In genomic region chr17:4935650-4936049, GRCh38 we compare ENCODE assay signal across 23 cellular contexts. TPM values are rescaled to one million over a fixed set of nuclear protein-coding genes. Genes with fewer than 3 reads are reported as not detected.
DNase-seq lines count a peak whose midpoint lies in the region; ATAC-seq, FAIRE-seq and TF ChIP-seq lines count a peak whose summit lies in the region.
"Had no signal": no experiment of that assay in that cellular context is flagged by ENCODE, and none has a peak within 500 bp of the region (broad histone marks: within the 10 kb centered on the region; RNA-seq: fewer than 3 reads in every experiment).

No MANE protein-coding gene starts in this region.

- H3K9ac ChIP-seq in HepG2 (ENCODE audit: insufficient read depth, low read depth, low read length), result no peak overlapping the region
- H3K9ac ChIP-seq: GM23248 had no signal

- no peaks in the 10 kb centered on the region for H3K27me3 Mint-ChIP-seq in CD8-positive, alpha-beta T cell (ENCODE audit: low read depth)

- H3K4me2 ChIP-seq in HepG2 (ENCODE audit: low read depth, low read length), result no peak overlapping the region

- peaks cover 37% of the 10 kb centered on the region for H3K4me1 Mint-ChIP-seq in CD8-positive, alpha-beta T cell (ENCODE audit: low read depth)

- intact Hi-C loops in HepG2 (cut with micrococcal nuclease; ENCODE audit: unreplicated experiment) (no loop called here), right lobe of liver (cut with DNase I) (no loop called here)
- intact Hi-C loops in CD8-positive, alpha-beta T cell (cut with DNase I, micrococcal nuclease), result loop anchor here in 1 of 2 experiments (5.0 kb wide), 1 partner anchor 793 kb away; the partner anchor contains the start of genes CYB5D2 and ZZEF1

- H3K4me1 ChIP-seq in HepG2 (ENCODE audit: insufficient read depth, low read length) (peaks cover 22% of the 10 kb centered on the region), right lobe of liver (peaks cover 0 to 21% (median 9%) of the 10 kb centered on the region in 4 donors)
- peaks cover 27% of the 10 kb centered on the region for H3K4me1 ChIP-seq in CD8-positive, alpha-beta T cell (ENCODE audit: insufficient read depth, low read length)

- no TSS peak for BruUV-seq in HepG2 (replicated peaks; lab: Mats Ljungman, UMichigan)

- H3K9me3 ChIP-seq in HepG2 (ENCODE audit: low read length) (no peaks in the 10 kb centered on the region), right lobe of liver (no peaks in the 10 kb centered on the region)
- H3K9me3 ChIP-seq in CD8-positive, alpha-beta T cell (ENCODE audit: low read length), result no peaks in the 10 kb centered on the region
- H3K9me3 ChIP-seq: HAP-1, Peyer's patch had no signal

- TF ChIP-seq RAD21 in HepG2 (CRISPR knock-in tag; IDR thresholded peaks at IDR 0.05), result no peak

- H3K36me3 ChIP-seq in HepG2 (replicated peaks in 1 of 2; ENCODE audit: control insufficient read depth in 1 of 2, insufficient read depth in 2 of 2, low read length in 2 of 2) (peaks cover 0 to 13% of the 10 kb centered on the region in 2 experiments; a peak in 3 of 5 replicates), right lobe of liver (peaks cover 0 to 18% (median 2%) of the 10 kb centered on the region in 4 donors)
- peaks cover 4% of the 10 kb centered on the region for H3K36me3 ChIP-seq in CD8-positive, alpha-beta T cell (ENCODE audit: insufficient read depth, low read length)

- no peaks in the 10 kb centered on the region for H4K20me1 ChIP-seq in HepG2 (ENCODE audit: insufficient read depth, low read length)

- CTCF ChIA-PET in HepG2 (lab: Yijun Ruan, JAX; ENCODE audit: low intra/inter-chr PET ratio, low total read pairs), result interaction anchor here (2.0 kb wide), 1 partner anchor 27 kb away, joined by 10 read pairs; no protein-coding TSS in a partner anchor
- CTCF ChIA-PET in CD8-positive, alpha-beta T cell (lab: Charles Lee), result interaction anchor here (1.5 kb wide), 1 partner anchor 44 kb away, joined by 6 read pairs; no protein-coding TSS in a partner anchor

- TF ChIP-seq CTCF in HepG2 (CRISPR knock-in tag; IDR thresholded peaks at IDR 0.05) (no peak), right lobe of liver (IDR thresholded peaks at IDR 0.05) (no peak)
- no peak for TF ChIP-seq CTCF in CD8-positive, alpha-beta T cell (IDR thresholded peaks at IDR 0.05)

- no peak overlapping the region for H3K27ac Mint-ChIP-seq in CD8-positive, alpha-beta T cell

- peaks cover 18% of the 10 kb centered on the region for H3K79me2 ChIP-seq in HepG2 (ENCODE audit: insufficient read depth, low read length)

- FAIRE-seq in HepG2 (lab: Jason Lieb, UNC), result no peak
- FAIRE-seq: G401.6, GM19239 had no signal

- ATAC-seq in HepG2, result no peak
- ATAC-seq in right lobe of liver, result no peak
- no peak for ATAC-seq in HG03342 (IDR thresholded peaks at IDR 0.05; ENCODE audit: unreplicated experiment)
- no peak for ATAC-seq in HG02610 (IDR thresholded peaks at IDR 0.05; ENCODE audit: unreplicated experiment)
- no peak for ATAC-seq in CD8-positive, alpha-beta T cell
- ATAC-seq: Right ventricle myocardium inferior had no signal

- H3K27me3 ChIP-seq in HepG2 (ENCODE audit: control insufficient read depth in 1 of 2, insufficient read depth in 2 of 2, low read length in 2 of 2), result no peaks in the 10 kb centered on the region; a peak in 1 of 5 replicates
- no peaks in the 10 kb centered on the region for H3K27me3 ChIP-seq in right lobe of liver
- no peaks in the 10 kb centered on the region for H3K27me3 ChIP-seq in CD8-positive, alpha-beta T cell (ENCODE audit: insufficient read depth, low read length)
- H3K27me3 ChIP-seq: Peyer's patch had no signal

- TF ChIP-seq EP300 in HepG2 (IDR thresholded peaks at IDR 0.05; ENCODE audit: low read depth in 2 of 2, low read length in 2 of 2) (no peak), HepG2 (CRISPR knock-in tag; IDR thresholded peaks at IDR 0.05; ENCODE audit: borderline replicate concordance) (no peak)

- no peak overlapping the region for H3K27ac ChIP-seq in HepG2 (ENCODE audit: extremely low read length, insufficient read depth, low read length)
- no peak overlapping the region for H3K27ac ChIP-seq in right lobe of liver
- H3K27ac ChIP-seq in CD8-positive, alpha-beta T cell (ENCODE audit: low read depth, low read length), result no peak overlapping the region
- H3K27ac ChIP-seq: GM23248, Peyer's patch had no signal

- no peaks in the 10 kb centered on the region for H3K9me3 Mint-ChIP-seq in CD8-positive, alpha-beta T cell
- H3K9me3 Mint-ChIP-seq: CD14-positive monocyte had no signal

- POLR2A ChIA-PET in HepG2 (lab: Yijun Ruan, JAX), result interaction anchor here (1.6 to 1.9 kb wide), 3 partner anchors 27 to 33 kb away, joined by 5 to 7 read pairs (median 6); partner anchors contain the start of gene SPAG7
- POLR2A ChIA-PET in CD8-positive, alpha-beta T cell (lab: Charles Lee), result interaction anchor here (0.6 kb wide), 1 partner anchor 27 kb away, joined by 3 read pairs; no protein-coding TSS in a partner anchor

- DNase-seq in HepG2 (ENCODE audit: low spot score) (no peak), right lobe of liver (no peak), epidermal melanocyte (ENCODE audit: insufficient read length, low spot score) (peak; percentile 3)
- DNase-seq in CD8-positive, alpha-beta T cell, result no peak
- DNase-seq: 8988T; COR-L47; GM23248; KBM-7; NCI-H1105; NCI-H2081; NCI-H2171 treated with DMSO at 0.1 percent for 48 hours; NCI-H446; NK-92 treated with Interleukin-12 subunit alpha and Interleukin-12 subunit beta, amount 100 ng/mL, for 24 hours; Peyer's patch had no signal

- TF ChIP-seq POLR2A in HepG2 (IDR thresholded peaks at IDR 0.05; ENCODE audit: insufficient read depth in 1 of 2, low read depth in 2 of 2, low read length in 2 of 2), result no peak
- no peak for TF ChIP-seq POLR2A in right lobe of liver (IDR thresholded peaks at IDR 0.05)

- H3K36me3 Mint-ChIP-seq in CD8-positive, alpha-beta T cell, result peaks cover 40% of the 10 kb centered on the region

- H3K4me3 ChIP-seq in HepG2 (replicated peaks in 1 of 3; ENCODE audit: insufficient read depth in 1 of 3, low read depth in 2 of 3, low read length in 3 of 3) (no peak overlapping the region), right lobe of liver (no peak overlapping the region)
- H3K4me3 ChIP-seq in CD8-positive, alpha-beta T cell (ENCODE audit: low read depth, low read length), result no peak overlapping the region
- H3K4me3 ChIP-seq: GM23248, HAP-1, Peyer's patch had no signal

- in situ Hi-C loops in HepG2 (cut with HindIII; ENCODE audit: extremely low pct_ligation_motif_present, low pct_unique_long_range_greater_than_20kb), result no loop called here

- H3K4me3 Mint-ChIP-seq in CD8-positive, alpha-beta T cell, result no peak overlapping the region
- H3K4me3 Mint-ChIP-seq: CD14-positive monocyte had no signal

- no peak overlapping the region for H2AFZ ChIP-seq in HepG2 (ENCODE audit: low read length)
- H2AFZ ChIP-seq: GM23248 had no signal

RNA-seq across cellular contexts. Expression of gene GP1BA, which starts 3.6 kb away (rescaled TPM):
- total RNA-seq in HepG2 (2016; rRNA removed; fragmentation: Illumina TruSeq; extraction: Trizol) (not detected in 2 replicates), right lobe of liver (under 1 TPM in 3 of 6 experiments, not detected in 3; 0.13 to 0.20 (median 0.15) TPM)
- total RNA-seq in HepG2 (2016; cell fraction: cytosol; rRNA removed; fragmentation: Illumina TruSeq; extraction: Trizol; ENCODE audit: low read depth), result not detected in 2 replicates
- not detected in 2 replicates for total RNA-seq in HepG2 (2016; cell fraction: insoluble cytoplasmic fraction; rRNA removed; fragmentation: Illumina TruSeq; extraction: Trizol)
- total RNA-seq in HepG2 (2016; cell fraction: membrane; rRNA removed; fragmentation: Illumina TruSeq; extraction: Trizol), result not detected in 2 replicates
- total RNA-seq in HepG2 (2016; cell fraction: nucleus; rRNA removed; fragmentation: Illumina TruSeq; extraction: Trizol), result not detected in 2 replicates
- polyA plus RNA-seq in HepG2 (2011; rRNA removed), result not detected in 2 replicates
- not detected in 2 replicates for polyA plus RNA-seq in HepG2 (2011; cell fraction: cytosol; rRNA removed)
- polyA plus RNA-seq in HepG2 (2011; cell fraction: nucleus; rRNA removed), result not detected in 2 replicates
- polyA plus RNA-seq in HepG2 (2012), result 0.35 and 0.58 TPM in 2 replicates
- polyA plus RNA-seq in HepG2 (2016; cell fraction: cytosol; fragmentation: Illumina TruSeq; extraction: Trizol; ENCODE audit: low read depth), result not detected in 2 replicates
- not detected in 2 replicates for polyA plus RNA-seq in HepG2 (2016; cell fraction: insoluble cytoplasmic fraction; fragmentation: Illumina TruSeq; extraction: Trizol; ENCODE audit: low read depth)
- not detected in 2 replicates for polyA plus RNA-seq in HepG2 (2016; cell fraction: membrane; fragmentation: Illumina TruSeq; extraction: Trizol; ENCODE audit: low read depth)
- not detected in 2 replicates for polyA plus RNA-seq in HepG2 (2016; cell fraction: nucleus; fragmentation: Illumina TruSeq; extraction: Trizol; ENCODE audit: insufficient read depth, low read depth)
- not detected in 2 replicates for polyA minus RNA-seq in HepG2 (2011; rRNA and poly(A)+ RNA removed; ENCODE audit: low replicate concordance)
- not detected in 2 replicates for polyA minus RNA-seq in HepG2 (2011; cell fraction: cytosol; rRNA and poly(A)+ RNA removed)
- polyA minus RNA-seq in HepG2 (2011; cell fraction: nucleus; rRNA and poly(A)+ RNA removed), result not detected in 2 replicates
- not detected for total RNA-seq in CD8-positive, alpha-beta T cell
- total RNA-seq: GM23248, Peyer's patch, Right ventricle myocardium inferior, SK-MEL-5 had no signal
- polyA plus RNA-seq: AG04450 had no signal

RNA-seq across cellular contexts. Expression of gene SLC25A11, which starts 4.2 kb away (rescaled TPM):
- total RNA-seq in HepG2 (2016; rRNA removed; fragmentation: Illumina TruSeq; extraction: Trizol) (47.2 and 47.9 TPM in 2 replicates), right lobe of liver (10 to 100 TPM; 32.6 to 64.2 (median 41.0) TPM)
- total RNA-seq in HepG2 (2016; cell fraction: cytosol; rRNA removed; fragmentation: Illumina TruSeq; extraction: Trizol; ENCODE audit: low read depth), result 22.1 and 25.5 TPM in 2 replicates
- total RNA-seq in HepG2 (2016; cell fraction: insoluble cytoplasmic fraction; rRNA removed; fragmentation: Illumina TruSeq; extraction: Trizol), result 40.6 and 48.7 TPM in 2 replicates
- total RNA-seq in HepG2 (2016; cell fraction: membrane; rRNA removed; fragmentation: Illumina TruSeq; extraction: Trizol), result 28.0 and 32.2 TPM in 2 replicates
- total RNA-seq in HepG2 (2016; cell fraction: nucleus; rRNA removed; fragmentation: Illumina TruSeq; extraction: Trizol), result 21.3 and 23.1 TPM in 2 replicates
- polyA plus RNA-seq in HepG2 (2011; rRNA removed), result 35.0 and 35.4 TPM in 2 replicates
- polyA plus RNA-seq in HepG2 (2011; cell fraction: cytosol; rRNA removed), result 31.3 and 45.3 TPM in 2 replicates
- 41.0 and 42.8 TPM in 2 replicates for polyA plus RNA-seq in HepG2 (2011; cell fraction: nucleus; rRNA removed)
- 19.7 and 27.6 TPM in 2 replicates for polyA plus RNA-seq in HepG2 (2012)
- polyA plus RNA-seq in HepG2 (2016; cell fraction: cytosol; fragmentation: Illumina TruSeq; extraction: Trizol; ENCODE audit: low read depth), result 21.7 and 29.8 TPM in 2 replicates
- 44.9 and 50.2 TPM in 2 replicates for polyA plus RNA-seq in HepG2 (2016; cell fraction: insoluble cytoplasmic fraction; fragmentation: Illumina TruSeq; extraction: Trizol; ENCODE audit: low read depth)
- polyA plus RNA-seq in HepG2 (2016; cell fraction: membrane; fragmentation: Illumina TruSeq; extraction: Trizol; ENCODE audit: low read depth), result 22.8 and 26.7 TPM in 2 replicates
- polyA plus RNA-seq in HepG2 (2016; cell fraction: nucleus; fragmentation: Illumina TruSeq; extraction: Trizol; ENCODE audit: insufficient read depth, low read depth), result 36.1 and 36.6 TPM in 2 replicates
- 77.5 and 91.1 TPM in 2 replicates for polyA minus RNA-seq in HepG2 (2011; rRNA and poly(A)+ RNA removed; ENCODE audit: low replicate concordance)
- polyA minus RNA-seq in HepG2 (2011; cell fraction: cytosol; rRNA and poly(A)+ RNA removed), result 17.0 and 18.5 TPM in 2 replicates
- polyA minus RNA-seq in HepG2 (2011; cell fraction: nucleus; rRNA and poly(A)+ RNA removed), result 20.0 and 27.3 TPM in 2 replicates
- total RNA-seq in CD8-positive, alpha-beta T cell, result 10 to 100 TPM; 15.8 to 16.3 TPM

RNA-seq across cellular contexts. Expression of gene RNF167, which starts 4.4 kb away (rescaled TPM):
- 35.7 and 44.1 TPM in 2 replicates for total RNA-seq in HepG2 (2016; rRNA removed; fragmentation: Illumina TruSeq; extraction: Trizol)
- 16.6 and 21.0 TPM in 2 replicates for total RNA-seq in HepG2 (2016; cell fraction: cytosol; rRNA removed; fragmentation: Illumina TruSeq; extraction: Trizol; ENCODE audit: low read depth)
- 35.1 and 40.1 TPM in 2 replicates for total RNA-seq in HepG2 (2016; cell fraction: insoluble cytoplasmic fraction; rRNA removed; fragmentation: Illumina TruSeq; extraction: Trizol)
- 55.7 and 57.0 TPM in 2 replicates for total RNA-seq in HepG2 (2016; cell fraction: membrane; rRNA removed; fragmentation: Illumina TruSeq; extraction: Trizol)
- total RNA-seq in HepG2 (2016; cell fraction: nucleus; rRNA removed; fragmentation: Illumina TruSeq; extraction: Trizol), result 35.7 and 36.1 TPM in 2 replicates
- 45.4 and 49.9 TPM in 2 replicates for polyA plus RNA-seq in HepG2 (2011; rRNA removed)
- polyA plus RNA-seq in HepG2 (2011; cell fraction: cytosol; rRNA removed), result 56.8 and 59.9 TPM in 2 replicates
- polyA plus RNA-seq in HepG2 (2011; cell fraction: nucleus; rRNA removed), result 75.7 and 85.0 TPM in 2 replicates
- polyA plus RNA-seq in HepG2 (2012), result 54.2 and 62.3 TPM in 2 replicates
- 28.1 and 30.9 TPM in 2 replicates for polyA plus RNA-seq in HepG2 (2016; cell fraction: cytosol; fragmentation: Illumina TruSeq; extraction: Trizol; ENCODE audit: low read depth)
- polyA plus RNA-seq in HepG2 (2016; cell fraction: insoluble cytoplasmic fraction; fragmentation: Illumina TruSeq; extraction: Trizol; ENCODE audit: low read depth), result 58.7 and 75.7 TPM in 2 replicates
- polyA plus RNA-seq in HepG2 (2016; cell fraction: membrane; fragmentation: Illumina TruSeq; extraction: Trizol; ENCODE audit: low read depth), result 80.2 and 86.8 TPM in 2 replicates
- 94.6 and 94.8 TPM in 2 replicates for polyA plus RNA-seq in HepG2 (2016; cell fraction: nucleus; fragmentation: Illumina TruSeq; extraction: Trizol; ENCODE audit: insufficient read depth, low read depth)
- 83.4 and 279 TPM in 2 replicates for polyA minus RNA-seq in HepG2 (2011; rRNA and poly(A)+ RNA removed; ENCODE audit: low replicate concordance)
- polyA minus RNA-seq in HepG2 (2011; cell fraction: cytosol; rRNA and poly(A)+ RNA removed), result 40.3 and 46.3 TPM in 2 replicates
- polyA minus RNA-seq in HepG2 (2011; cell fraction: nucleus; rRNA and poly(A)+ RNA removed), result 27.2 and 33.9 TPM in 2 replicates
- 10 to 100 TPM; 52.1 to 73.5 (median 57.5) TPM for total RNA-seq in right lobe of liver
- total RNA-seq in CD8-positive, alpha-beta T cell, result 10 to 100 TPM; 49.3 to 52.2 TPM

RNA-seq across cellular contexts. Expression of gene PFN1, which starts 12.7 kb away (rescaled TPM):
- total RNA-seq in HepG2 (2016; rRNA removed; fragmentation: Illumina TruSeq; extraction: Trizol) (494 and 520 TPM in 2 replicates), right lobe of liver (1,000 to 10,000 TPM in 1 of 6 experiments, 100 to 1,000 TPM in 5; 221 to 1,037 (median 292) TPM)
- 274 and 364 TPM in 2 replicates for total RNA-seq in HepG2 (2016; cell fraction: cytosol; rRNA removed; fragmentation: Illumina TruSeq; extraction: Trizol; ENCODE audit: low read depth)
- 482 and 502 TPM in 2 replicates for total RNA-seq in HepG2 (2016; cell fraction: insoluble cytoplasmic fraction; rRNA removed; fragmentation: Illumina TruSeq; extraction: Trizol)
- 274 and 390 TPM in 2 replicates for total RNA-seq in HepG2 (2016; cell fraction: membrane; rRNA removed; fragmentation: Illumina TruSeq; extraction: Trizol)
- total RNA-seq in HepG2 (2016; cell fraction: nucleus; rRNA removed; fragmentation: Illumina TruSeq; extraction: Trizol), result 166 and 182 TPM in 2 replicates
- polyA plus RNA-seq in HepG2 (2011; rRNA removed), result 589 and 613 TPM in 2 replicates
- 590 and 702 TPM in 2 replicates for polyA plus RNA-seq in HepG2 (2011; cell fraction: cytosol; rRNA removed)
- polyA plus RNA-seq in HepG2 (2011; cell fraction: nucleus; rRNA removed), result 303 and 324 TPM in 2 replicates
- 507 and 533 TPM in 2 replicates for polyA plus RNA-seq in HepG2 (2012)
- 515 and 664 TPM in 2 replicates for polyA plus RNA-seq in HepG2 (2016; cell fraction: cytosol; fragmentation: Illumina TruSeq; extraction: Trizol; ENCODE audit: low read depth)
- polyA plus RNA-seq in HepG2 (2016; cell fraction: insoluble cytoplasmic fraction; fragmentation: Illumina TruSeq; extraction: Trizol; ENCODE audit: low read depth), result 954 and 1,000 TPM in 2 replicates
- polyA plus RNA-seq in HepG2 (2016; cell fraction: membrane; fragmentation: Illumina TruSeq; extraction: Trizol; ENCODE audit: low read depth), result 494 and 571 TPM in 2 replicates
- polyA plus RNA-seq in HepG2 (2016; cell fraction: nucleus; fragmentation: Illumina TruSeq; extraction: Trizol; ENCODE audit: insufficient read depth, low read depth), result 485 and 521 TPM in 2 replicates
- polyA minus RNA-seq in HepG2 (2011; rRNA and poly(A)+ RNA removed; ENCODE audit: low replicate concordance), result 456 and 623 TPM in 2 replicates
- 408 and 605 TPM in 2 replicates for polyA minus RNA-seq in HepG2 (2011; cell fraction: cytosol; rRNA and poly(A)+ RNA removed)
- polyA minus RNA-seq in HepG2 (2011; cell fraction: nucleus; rRNA and poly(A)+ RNA removed), result 126 and 127 TPM in 2 replicates
- 100 to 1,000 TPM; 321 to 326 TPM for total RNA-seq in CD8-positive, alpha-beta T cell

RNA-seq across cellular contexts. Expression of gene ENO3, which starts 15.3 kb away (rescaled TPM):
- total RNA-seq in HepG2 (2016; rRNA removed; fragmentation: Illumina TruSeq; extraction: Trizol) (59.8 and 68.2 TPM in 2 replicates), right lobe of liver (10 to 100 TPM; 54.7 to 69.8 (median 58.7) TPM)
- 28.3 and 29.6 TPM in 2 replicates for total RNA-seq in HepG2 (2016; cell fraction: cytosol; rRNA removed; fragmentation: Illumina TruSeq; extraction: Trizol; ENCODE audit: low read depth)
- total RNA-seq in HepG2 (2016; cell fraction: insoluble cytoplasmic fraction; rRNA removed; fragmentation: Illumina TruSeq; extraction: Trizol), result 63.3 and 64.1 TPM in 2 replicates
- 24.9 and 26.4 TPM in 2 replicates for total RNA-seq in HepG2 (2016; cell fraction: membrane; rRNA removed; fragmentation: Illumina TruSeq; extraction: Trizol)
- total RNA-seq in HepG2 (2016; cell fraction: nucleus; rRNA removed; fragmentation: Illumina TruSeq; extraction: Trizol), result 60.8 and 62.5 TPM in 2 replicates
- polyA plus RNA-seq in HepG2 (2011; rRNA removed), result 51.9 and 69.8 TPM in 2 replicates
- polyA plus RNA-seq in HepG2 (2011; cell fraction: cytosol; rRNA removed), result 25.2 and 41.5 TPM in 2 replicates
- 315 and 418 TPM in 2 replicates for polyA plus RNA-seq in HepG2 (2011; cell fraction: nucleus; rRNA removed)
- polyA plus RNA-seq in HepG2 (2012), result 30.6 and 32.9 TPM in 2 replicates
- polyA plus RNA-seq in HepG2 (2016; cell fraction: cytosol; fragmentation: Illumina TruSeq; extraction: Trizol; ENCODE audit: low read depth), result 29.4 and 30.6 TPM in 2 replicates
- polyA plus RNA-seq in HepG2 (2016; cell fraction: insoluble cytoplasmic fraction; fragmentation: Illumina TruSeq; extraction: Trizol; ENCODE audit: low read depth), result 80.8 and 89.8 TPM in 2 replicates
- polyA plus RNA-seq in HepG2 (2016; cell fraction: membrane; fragmentation: Illumina TruSeq; extraction: Trizol; ENCODE audit: low read depth), result 21.3 and 21.5 TPM in 2 replicates
- polyA plus RNA-seq in HepG2 (2016; cell fraction: nucleus; fragmentation: Illumina TruSeq; extraction: Trizol; ENCODE audit: insufficient read depth, low read depth), result 236 and 244 TPM in 2 replicates
- polyA minus RNA-seq in HepG2 (2011; rRNA and poly(A)+ RNA removed; ENCODE audit: low replicate concordance), result 27.3 and 88.8 TPM in 2 replicates
- polyA minus RNA-seq in HepG2 (2011; cell fraction: cytosol; rRNA and poly(A)+ RNA removed), result 6.0 and 7.5 TPM in 2 replicates
- polyA minus RNA-seq in HepG2 (2011; cell fraction: nucleus; rRNA and poly(A)+ RNA removed), result 27.0 and 31.7 TPM in 2 replicates
- total RNA-seq in CD8-positive, alpha-beta T cell, result 10 to 100 TPM; 17.6 to 18.5 TPM
